9 cellular contexts compared by ENCODE assay signal in genomic region chr11:33936745-33937612, GRCh38. TPM values are rescaled to one million over a fixed set of nuclear protein-coding genes. Genes with fewer than 3 reads are reported as not detected.
DNase-seq lines count a peak whose midpoint lies in the region; ATAC-seq and TF ChIP-seq lines count a peak whose summit lies in the region.
"Had no signal": no experiment of that assay in that cellular context is flagged by ENCODE, and none has a peak within 500 bp of the region (broad histone marks: within the 10 kb centered on the region; RNA-seq: fewer than 3 reads in every experiment).

No MANE protein-coding gene starts in this region.

- peaks cover 5% of the 10 kb centered on the region; the same call in 1 of the 2 replicates for H3K9me3 ChIP-seq in DOHH2 (ENCODE audit: control insufficient read depth, insufficient read depth, low read length)

- H3F3A ChIP-seq in DOHH2 (ENCODE audit: control insufficient read depth, insufficient read depth), result no peaks in the 10 kb centered on the region; the same call in 1 of the 2 replicates

- no peak for ATAC-seq in activated CD8-positive, alpha-beta memory T cell treated with anti-CD3 and anti-CD28 coated beads, Interleukin-2, amount 10 ng/mL, durations not matched to agents 7 days and 5 days

- H3K4me2 ChIP-seq in DOHH2 (ENCODE audit: low read length), result peak overlapping the region; percentile 32

- CTCF ChIA-PET in activated CD8-positive, alpha-beta memory T cell treated with anti-CD3 and anti-CD28 coated beads, Interleukin-2, amount 10 ng/mL, durations not matched to agents 7 days and 5 days (lab: Charles Lee), result no interaction called here

- peak overlapping the region; percentile 40 for H3K27ac Mint-ChIP-seq in progenitor cell of endocrine pancreas
- H3K27ac Mint-ChIP-seq in activated CD8-positive, alpha-beta memory T cell treated with anti-CD3 and anti-CD28 coated beads, Interleukin-2, amount 10 ng/mL, durations not matched to agents 7 days and 5 days, result no peak overlapping the region

- peaks cover 70% of the 10 kb centered on the region for H3K4me1 ChIP-seq in DOHH2 (ENCODE audit: control insufficient read depth, low read length)

- no peaks in the 10 kb centered on the region for H3K79me2 ChIP-seq in DOHH2 (ENCODE audit: control insufficient read depth, low read length)

- peaks cover 2% of the 10 kb centered on the region for H3K9me3 Mint-ChIP-seq in progenitor cell of endocrine pancreas (ENCODE audit: low read depth)
- peaks cover 3% of the 10 kb centered on the region for H3K9me3 Mint-ChIP-seq in activated CD8-positive, alpha-beta memory T cell treated with anti-CD3 and anti-CD28 coated beads, Interleukin-2, amount 10 ng/mL, durations not matched to agents 7 days and 5 days (ENCODE audit: low read depth)

- no peak overlapping the region for H3K4me3 Mint-ChIP-seq in progenitor cell of endocrine pancreas (ENCODE audit: low read depth)
- H3K4me3 Mint-ChIP-seq in activated CD8-positive, alpha-beta memory T cell treated with anti-CD3 and anti-CD28 coated beads, Interleukin-2, amount 10 ng/mL, durations not matched to agents 7 days and 5 days, result no peak overlapping the region

- H3K4me1 Mint-ChIP-seq in progenitor cell of endocrine pancreas (ENCODE audit: low read depth), result peaks cover 25% of the 10 kb centered on the region
- H3K4me1 Mint-ChIP-seq in activated CD8-positive, alpha-beta memory T cell treated with anti-CD3 and anti-CD28 coated beads, Interleukin-2, amount 10 ng/mL, durations not matched to agents 7 days and 5 days, result no peaks in the 10 kb centered on the region

- peak; percentile 84 for DNase-seq in OCI-M1 (lab: John Stamatoyannopoulos, UW)
- peak; percentile 20 to 59 for DNase-seq in foreskin fibroblast
- DNase-seq in progenitor cell of endocrine pancreas (ENCODE audit: low spot score, unreplicated experiment), result no peak
- DNase-seq in occipital lobe (lab: John Stamatoyannopoulos, UW), result no peak
- no peak for DNase-seq in activated CD8-positive, alpha-beta memory T cell treated with anti-CD3 and anti-CD28 coated beads, Interleukin-2, amount 10 ng/mL, durations not matched to agents 7 days and 5 days
- DNase-seq in HuH-7 (ENCODE audit: low spot score), result no peak
- DNase-seq in activated CD4-positive, alpha-beta T cell treated with anti-CD3 and anti-CD28 coated beads for 48 hours, result no peak
- DNase-seq: stimulated activated CD4-positive, alpha-beta T cell treated with anti-CD3 and anti-CD28 coated beads, Interleukin-12 subunit alpha, Interleukin-12 subunit beta, amount 100 ng/mL, for 4 hours had no signal

- H3K27ac ChIP-seq in DOHH2 (ENCODE audit: low read depth, low read length), result no peak overlapping the region

- no peak overlapping the region for H3K4me3 ChIP-seq in DOHH2 (ENCODE audit: low read length)
- H3K4me3 ChIP-seq in foreskin fibroblast (ENCODE audit: low read depth in 1 of 2, low read length in 2 of 2), result no peak overlapping the region

- TF ChIP-seq CTCF in DOHH2 (IDR thresholded peaks at IDR 0.05; ENCODE audit: low read depth, low read length, poor library complexity, severe bottlenecking), result no peak
- no peak for TF ChIP-seq CTCF in foreskin fibroblast (IDR thresholded peaks at IDR 0.05; ENCODE audit: low read depth, low read length)
- no peak for TF ChIP-seq CTCF in progenitor cell of endocrine pancreas (IDR thresholded peaks at IDR 0.05; ENCODE audit: unreplicated experiment)

- no peaks in the 10 kb centered on the region for H3K27me3 ChIP-seq in DOHH2 (ENCODE audit: control insufficient read depth, low read length)

- H4K20me1 ChIP-seq in DOHH2 (ENCODE audit: control insufficient read depth, insufficient read depth, low read depth, low read length), result no peaks in the 10 kb centered on the region

- no peaks in the 10 kb centered on the region for H3K36me3 Mint-ChIP-seq in progenitor cell of endocrine pancreas (ENCODE audit: insufficient read depth)
- no peaks in the 10 kb centered on the region for H3K36me3 Mint-ChIP-seq in activated CD8-positive, alpha-beta memory T cell treated with anti-CD3 and anti-CD28 coated beads, Interleukin-2, amount 10 ng/mL, durations not matched to agents 7 days and 5 days

- H3K9me2 ChIP-seq in DOHH2 (replicated peaks; ENCODE audit: control insufficient read depth, low read length), result no peaks in the 10 kb centered on the region

- H3K27me3 Mint-ChIP-seq in progenitor cell of endocrine pancreas, result peaks cover 3% of the 10 kb centered on the region
- no peaks in the 10 kb centered on the region for H3K27me3 Mint-ChIP-seq in activated CD8-positive, alpha-beta memory T cell treated with anti-CD3 and anti-CD28 coated beads, Interleukin-2, amount 10 ng/mL, durations not matched to agents 7 days and 5 days

- no peaks in the 10 kb centered on the region for H3K36me3 ChIP-seq in DOHH2 (ENCODE audit: control insufficient read depth, low read length)

RNA-seq across cellular contexts. Expression of gene LMO2, which starts 45.1 kb away (rescaled TPM):
- total RNA-seq in progenitor cell of endocrine pancreas (0.36 and 0.55 TPM in 2 replicates), occipital lobe (18.4 TPM)
- total RNA-seq in activated CD8-positive, alpha-beta memory T cell treated with anti-CD3 and anti-CD28 coated beads, Interleukin-2, amount 10 ng/mL, durations not matched to agents 7 days and 5 days, result not detected

Comparison
In these comparisons a context has a peak if more than half of its experiments do, and no peak if none do; other contexts are left out.
1. DNase-seq: peak in OCI-M1 (single experiment) and foreskin fibroblast (2 of 2); none in progenitor cell of endocrine pancreas (single experiment), occipital lobe (single experiment), activated CD8-positive, alpha-beta memory T cell treated with anti-CD3 and anti-CD28 coated beads, Interleukin-2, amount 10 ng/mL, durations not matched to agents 7 days and 5 days (single experiment), HuH-7 (single experiment) and activated CD4-positive, alpha-beta T cell treated with anti-CD3 and anti-CD28 coated beads for 48 hours (single experiment).
2. RNA of gene LMO2, which starts 45.1 kb away (total RNA-seq): 18.4 TPM in occipital lobe (single experiment); 0.36 to 0.55 TPM in progenitor cell of endocrine pancreas and not detected in activated CD8-positive, alpha-beta memory T cell treated with anti-CD3 and anti-CD28 coated beads, Interleukin-2, amount 10 ng/mL, durations not matched to agents 7 days and 5 days; every median in the first group is over 10 times any median in the second.